8 cellular contexts compared by ENCODE assay signal in genomic region chr2:190342601-190343000, GRCh38. TPM values are rescaled to one million over a fixed set of nuclear protein-coding genes. Genes with fewer than 3 reads are reported as not detected.
DNase-seq lines count a peak whose midpoint lies in the region; ATAC-seq and TF ChIP-seq lines count a peak whose summit lies in the region.

No MANE protein-coding gene starts in this region.

- intact Hi-C loops in left cardiac atrium (cut with DNase I) (loop anchor here in 1 of 2 donors (10.0 kb wide), 1 partner anchor 462 kb away; no protein-coding TSS in a partner anchor), upper lobe of right lung (cut with DNase I) (no loop called here)

- H3K36me3 Mint-ChIP-seq in chondrocyte (ENCODE audit: low read depth): no peaks in the 10 kb centered on the region
- H3K36me3 Mint-ChIP-seq in nephron progenitor cell (ENCODE audit: low read depth): no peaks in the 10 kb centered on the region

- H3K27ac ChIP-seq in right atrium auricular region (peak overlapping the region; percentile 95 to 96), upper lobe of right lung (peak overlapping the region; percentile 88)

- H3K27me3 Mint-ChIP-seq in chondrocyte (ENCODE audit: low read depth) (no peaks in the 10 kb centered on the region), nephron progenitor cell (ENCODE audit: low read depth, poor library complexity) (peaks cover 22% of the 10 kb centered on the region)

- in situ Hi-C loops in KBM-7 (cut with MboI; ENCODE audit: low pct_unique_long_range_greater_than_20kb, low sequenced_read_pairs): no loop called here

- ATAC-seq in left cardiac atrium (no peak), upper lobe of right lung (no peak), GM21576 (IDR thresholded peaks at IDR 0.05; ENCODE audit: unreplicated experiment) (no peak), HG03135 (IDR thresholded peaks at IDR 0.05; ENCODE audit: unreplicated experiment) (no peak)

- DNase-seq in right atrium auricular region (ENCODE audit: low spot score): no peak
- DNase-seq in left cardiac atrium: no peak
- DNase-seq in chondrocyte (ENCODE audit: low spot score): no peak
- no peak for DNase-seq in nephron progenitor cell
- DNase-seq in upper lobe of right lung: no peak
- no peak for DNase-seq in KBM-7

- no peaks in the 10 kb centered on the region for H3K9me3 Mint-ChIP-seq in chondrocyte (ENCODE audit: low read depth)
- H3K9me3 Mint-ChIP-seq in nephron progenitor cell: no peaks in the 10 kb centered on the region

- H3K4me1 Mint-ChIP-seq in chondrocyte (ENCODE audit: low read depth) (peaks cover 23% of the 10 kb centered on the region), nephron progenitor cell (peaks cover 9% of the 10 kb centered on the region)

- TF ChIP-seq CTCF in right atrium auricular region (IDR thresholded peaks at IDR 0.05): no peak
- TF ChIP-seq CTCF in chondrocyte (IDR thresholded peaks at IDR 0.05): no peak
- no peak for TF ChIP-seq CTCF in nephron progenitor cell (IDR thresholded peaks at IDR 0.05)
- TF ChIP-seq CTCF in upper lobe of right lung (IDR thresholded peaks at IDR 0.05): no peak

- H3K27me3 ChIP-seq in right atrium auricular region (no peaks in the 10 kb centered on the region), upper lobe of right lung (no peaks in the 10 kb centered on the region)

- no peaks in the 10 kb centered on the region for H3K9me3 ChIP-seq in right atrium auricular region
- H3K9me3 ChIP-seq in upper lobe of right lung: no peaks in the 10 kb centered on the region

- H3K4me3 Mint-ChIP-seq in chondrocyte (ENCODE audit: unreplicated experiment): peak overlapping the region; percentile 76
- H3K4me3 Mint-ChIP-seq in nephron progenitor cell: peak overlapping the region; percentile 82

- no peak overlapping the region for H3K4me3 ChIP-seq in right atrium auricular region
- H3K4me3 ChIP-seq in upper lobe of right lung: no peak overlapping the region

- H3K27ac Mint-ChIP-seq in chondrocyte (ENCODE audit: unreplicated experiment): peak overlapping the region; percentile 3
- no peak overlapping the region for H3K27ac Mint-ChIP-seq in nephron progenitor cell

- H3K36me3 ChIP-seq in right atrium auricular region (no peaks in the 10 kb centered on the region), upper lobe of right lung (no peaks in the 10 kb centered on the region)

- peaks cover 0 to 21% of the 10 kb centered on the region in 2 donors for H3K4me1 ChIP-seq in right atrium auricular region
- H3K4me1 ChIP-seq in upper lobe of right lung: peaks cover 10% of the 10 kb centered on the region

RNA-seq across cellular contexts. Expression of gene INPP1, which starts 0.8 kb away (rescaled TPM):
- total RNA-seq in right atrium auricular region (10 to 100 TPM; 18.6 to 25.9 TPM), left cardiac atrium (10 to 100 TPM; 29.9 to 43.6 TPM), chondrocyte (14.2 to 15.4 TPM (median 14.4 TPM) in 3 replicates), upper lobe of right lung (38.1 TPM)

RNA-seq across cellular contexts. Expression of gene HIBCH, which starts 23.0 kb away (rescaled TPM):
- total RNA-seq in right atrium auricular region (10 to 100 TPM; 11.9 to 17.6 TPM), left cardiac atrium (10 to 100 TPM; 24.7 to 28.0 TPM), chondrocyte (19.1 to 32.4 TPM (median 20.7 TPM) in 3 replicates), upper lobe of right lung (23.3 TPM)
